ENCODE assay signal across 21 cellular contexts in the genomic region with DNA sequence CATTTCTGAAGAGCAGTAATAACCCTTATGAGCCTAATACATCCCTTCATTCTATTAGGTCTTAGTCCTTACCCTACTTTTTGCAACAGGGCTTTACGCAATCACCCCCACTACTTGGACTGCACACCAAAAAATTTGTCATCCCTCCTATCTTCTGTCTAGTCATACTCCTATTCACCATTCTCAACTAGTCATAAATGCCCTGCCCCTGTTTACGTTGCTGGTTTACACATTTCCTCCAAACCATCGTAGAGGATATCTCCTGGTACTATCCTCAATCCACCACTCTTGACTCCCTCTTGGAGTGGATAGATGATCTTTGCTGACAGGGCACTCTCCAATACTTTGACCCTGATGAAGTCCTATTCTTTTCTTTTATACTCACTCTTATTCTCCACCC.
"Had no signal": no experiment of that assay in that cellular context is flagged by ENCODE, and none has a peak within 500 bp of the region (broad histone marks: within the 10 kb centered on the region; RNA-seq: fewer than 3 reads in every experiment).

No MANE protein-coding gene starts in this region.

- H3K27me3 ChIP-seq: gastrocnemius medialis, sigmoid colon, stomach, thyroid gland, vagina had no signal

- H3K4me1 ChIP-seq: gastrocnemius medialis, lower lobe of right lung, prostate gland, sigmoid colon, stomach, thyroid gland, vagina had no signal

- H3K27ac ChIP-seq: gastrocnemius medialis, lower lobe of right lung, prostate gland, sigmoid colon, stomach, thyroid gland, vagina had no signal

- H3K36me3 ChIP-seq: gastrocnemius medialis, lower lobe of right lung, prostate gland, sigmoid colon, stomach, thyroid gland, vagina had no signal

- H3K9me3 ChIP-seq: gastrocnemius medialis, lower lobe of right lung, prostate gland, sigmoid colon, stomach, thyroid gland, vagina had no signal

- H3K4me3 ChIP-seq: gastrocnemius medialis, lower lobe of right lung, prostate gland, sigmoid colon, stomach, thyroid gland, vagina had no signal

- DNase-seq: effector memory CD4-positive, alpha-beta T cell; foreskin fibroblast; gastrocnemius medialis; head of caudate nucleus; left ventricle myocardium superior; lower lobe of right lung; naive thymus-derived CD8-positive, alpha-beta T cell; nephron progenitor cell; nucleus accumbens; right cardiac atrium; sigmoid colon; stimulated activated CD4-positive, alpha-beta T cell treated with anti-CD3 and anti-CD28 coated beads, Interleukin-2, amount 100 ng/mL, for 24 hours; stimulated activated CD4-positive, alpha-beta T cell treated with anti-CD3 and anti-CD28 coated beads, Interleukin-4, amount 100 ng/mL, for 24 hours; stimulated activated naive CD4-positive, alpha-beta T cell treated with Interleukin-2 at 50 U/mL for 16 hours; stomach; thyroid gland; trophoblast cell had no signal

- FAIRE-seq: endothelial cell of umbilical vein, keratinocyte had no signal
